ENCODE assay signal across 1 cellular context in the genomic region with DNA sequence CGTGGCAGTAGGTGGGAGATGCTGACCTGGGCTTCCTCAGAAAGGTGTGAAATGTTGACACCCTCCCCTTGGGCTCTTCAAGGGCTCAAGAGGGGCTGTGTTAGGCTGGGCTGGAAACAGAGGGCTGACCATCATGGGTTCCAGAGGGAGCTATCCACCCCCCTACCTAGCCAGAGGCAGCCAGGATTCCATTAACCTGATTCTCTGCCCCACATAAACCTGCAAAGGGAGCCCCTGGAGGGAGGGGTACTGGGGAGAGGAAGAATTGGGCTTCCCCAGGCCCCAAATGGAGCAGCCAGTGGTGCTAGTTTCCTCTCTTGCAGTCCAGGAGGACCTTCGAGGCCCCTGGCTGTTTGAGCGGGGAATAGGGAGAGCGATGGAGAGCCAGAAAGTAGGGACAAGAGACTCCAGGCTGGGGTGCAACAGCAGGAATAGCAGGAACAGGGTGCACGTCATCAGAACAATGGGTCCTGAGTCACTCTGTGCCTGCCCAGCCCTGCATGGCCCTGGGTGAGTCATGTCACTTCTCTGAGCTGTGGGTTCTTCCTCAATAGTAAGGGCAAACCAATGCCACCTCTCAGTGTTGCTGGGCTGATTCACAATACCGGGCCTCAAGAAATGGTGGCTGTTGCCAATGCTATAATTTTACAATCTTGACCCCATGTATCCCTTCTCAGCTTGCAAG.
TF ChIP-seq lines count a peak whose summit lies in the region.

No MANE protein-coding gene starts in this region.

TF ChIP-seq in IMR-90, 13 proteins besides CTCF, POLR2A, EP300 and RAD21 (continued from another document):
- TF ChIP-seq MXI1 (IDR thresholded peaks at IDR 0.05; ENCODE audit: borderline replicate concordance, low read depth, low read length) (no peak), BHLHE40 (IDR thresholded peaks at IDR 0.05; ENCODE audit: low read depth, low read length) (peak; percentile 73)
- TF ChIP-seq, protein P1, sequence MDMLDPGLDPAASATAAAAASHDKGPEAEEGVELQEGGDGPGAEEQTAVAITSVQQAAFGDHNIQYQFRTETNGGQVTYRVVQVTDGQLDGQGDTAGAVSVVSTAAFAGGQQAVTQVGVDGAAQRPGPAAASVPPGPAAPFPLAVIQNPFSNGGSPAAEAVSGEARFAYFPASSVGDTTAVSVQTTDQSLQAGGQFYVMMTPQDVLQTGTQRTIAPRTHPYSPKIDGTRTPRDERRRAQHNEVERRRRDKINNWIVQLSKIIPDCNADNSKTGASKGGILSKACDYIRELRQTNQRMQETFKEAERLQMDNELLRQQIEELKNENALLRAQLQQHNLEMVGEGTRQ (IDR thresholded peaks at IDR 0.05; ENCODE audit: low read depth, low read length): no peak
